In the genomic region with DNA sequence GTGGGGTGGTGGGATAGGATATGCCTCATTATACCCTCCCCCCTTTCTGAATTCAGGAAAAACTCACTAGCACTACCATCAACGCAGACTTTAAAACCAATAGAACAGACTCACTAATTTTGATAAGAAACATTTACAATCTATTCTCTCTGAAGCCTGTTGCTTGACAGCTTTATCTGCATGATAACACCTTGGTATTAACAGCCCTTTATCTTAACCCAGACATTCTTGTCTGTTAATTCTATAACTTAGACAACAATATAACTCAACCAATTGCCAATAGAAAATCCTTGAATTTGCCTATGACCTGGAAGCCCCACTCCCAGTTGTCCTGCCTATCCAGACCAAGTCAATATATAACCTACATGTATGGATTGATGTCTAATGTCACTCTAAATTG, we compare ENCODE assay signal across 24 cellular contexts. TPM values are rescaled to one million over a fixed set of nuclear protein-coding genes. Genes with fewer than 3 reads are reported as not detected.
"Had no signal": no experiment of that assay in that cellular context is flagged by ENCODE, and none has a peak within 500 bp of the region (broad histone marks: within the 10 kb centered on the region; RNA-seq: fewer than 3 reads in every experiment).

No MANE protein-coding gene starts in this region.

- H3K9me3 ChIP-seq: colonic mucosa, esophagus muscularis mucosa, gastrocnemius medialis, mucosa of descending colon, sigmoid colon, stomach, thoracic aorta, transverse colon had no signal

- ATAC-seq: gastrocnemius medialis, heart right ventricle, left lobe of liver, mucosa of descending colon, natural killer cell had no signal

- H3K27me3 ChIP-seq: colonic mucosa, esophagus muscularis mucosa, gastrocnemius medialis, heart right ventricle, neural progenitor cell, sigmoid colon, stomach, transverse colon had no signal

- H3K36me3 ChIP-seq: colonic mucosa, esophagus muscularis mucosa, gastrocnemius medialis, heart right ventricle, neural progenitor cell, sigmoid colon, stomach, thoracic aorta, transverse colon had no signal

- H3K4me3 ChIP-seq: colonic mucosa, esophagus muscularis mucosa, gastrocnemius medialis, heart right ventricle, mucosa of descending colon, neural progenitor cell, sigmoid colon, skin epidermis, stomach, thoracic aorta, transverse colon had no signal

- H3K9ac ChIP-seq: neural progenitor cell had no signal

- H3K27ac ChIP-seq: colonic mucosa, esophagus muscularis mucosa, gastrocnemius medialis, heart right ventricle, neural progenitor cell, sigmoid colon, skin epidermis, stomach, thoracic aorta had no signal

- DNase-seq: colonic mucosa; effector CD4-positive, alpha-beta T cell; gastrocnemius medialis; heart right ventricle; islet precursor cell; mammary epithelial cell; mucosa of descending colon; natural killer cell; nucleus accumbens; sigmoid colon; stimulated activated CD4-positive, alpha-beta T cell treated with anti-CD3 and anti-CD28 coated beads, Interleukin-12 subunit alpha, Interleukin-12 subunit beta, amount 100 ng/mL, for 4 hours; stimulated activated naive CD4-positive, alpha-beta T cell; stomach; substantia nigra; transverse colon had no signal

- H3K4me1 ChIP-seq: esophagus muscularis mucosa, gastrocnemius medialis, heart right ventricle, neural progenitor cell, sigmoid colon had no signal

- H3K4me2 ChIP-seq: neural progenitor cell had no signal

RNA-seq across cellular contexts. Expression of a gene that starts 1.5 kb away (rescaled TPM):
- total RNA-seq: dermis microvascular lymphatic vessel endothelial cell, esophagus muscularis mucosa, fibroblast of villous mesenchyme, heart right ventricle, mammary epithelial cell, myocyte, natural killer cell, pulmonary artery endothelial cell, sigmoid colon, thoracic aorta had no signal
- polyA plus RNA-seq: heart right ventricle, mammary epithelial cell had no signal
